Comparison of ENCODE assay signal across 18 cellular contexts in the genomic region with DNA sequence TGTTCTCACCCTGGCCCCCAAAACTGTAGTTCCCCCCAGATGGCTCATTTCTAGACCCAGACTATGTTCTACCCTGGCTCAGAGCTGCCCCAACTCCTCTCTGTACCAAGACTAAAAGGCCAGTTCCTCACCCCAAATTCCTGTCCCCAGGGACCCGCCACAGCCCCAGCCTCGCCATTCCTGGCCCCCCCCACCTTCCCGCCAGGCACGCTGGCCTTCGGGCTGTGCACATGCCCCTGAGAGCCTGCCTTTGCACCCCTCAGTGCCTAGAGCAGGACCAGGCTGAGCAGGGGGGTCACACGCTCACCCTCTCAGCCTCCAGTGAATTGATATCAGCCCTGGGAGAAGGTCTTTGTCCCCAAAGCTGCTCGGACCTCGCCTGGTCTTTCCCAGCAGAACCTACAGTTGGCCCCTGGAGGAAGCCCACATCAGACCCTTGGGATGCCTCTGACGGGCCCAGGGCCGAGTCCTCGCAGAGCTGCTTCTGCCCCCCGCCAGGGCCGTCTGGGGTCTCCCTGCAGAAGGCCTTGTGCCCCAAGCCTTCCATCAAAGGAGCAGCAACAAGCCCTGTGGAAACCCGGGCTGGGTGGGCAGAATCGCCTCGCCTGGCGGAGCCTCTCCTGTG. TPM values are rescaled to one million over a fixed set of nuclear protein-coding genes. Genes with fewer than 3 reads are reported as not detected.
"Had no signal": no experiment of that assay in that cellular context is flagged by ENCODE, and none has a peak within 500 bp of the region (broad histone marks: within the 10 kb centered on the region; RNA-seq: fewer than 3 reads in every experiment).

No MANE protein-coding gene starts in this region.

- H3K4me3 ChIP-seq: adrenal gland, ascending aorta, sigmoid colon, smooth muscle cell, upper lobe of right lung had no signal

- H3K36me3 ChIP-seq: adrenal gland, ascending aorta, brain microvascular endothelial cell, sigmoid colon, upper lobe of right lung had no signal

- H3K4me2 ChIP-seq: smooth muscle cell had no signal

- H3K9me3 Mint-ChIP-seq: activated B cell treated with CpG ODN at 0.5 μM for 24 hours; activated naive CD4-positive, alpha-beta T cell treated with anti-CD3 and anti-CD28 coated beads, Interleukin-2, amount 10 ng/mL, durations not matched to agents 7 days and 5 days; activated T-cell treated with anti-CD3 and anti-CD28 coated beads, Interleukin-2, amount 50 U/mL, for 72 hours; naive B cell had no signal

- ATAC-seq: activated CD4-positive, alpha-beta T cell treated with anti-CD3 and anti-CD28 coated beads for 36 hours; activated T-cell treated with anti-CD3 and anti-CD28 coated beads, Interleukin-2, amount 50 U/mL, for 72 hours had no signal

- H3K27ac Mint-ChIP-seq: activated B cell treated with CpG ODN at 0.5 μM for 24 hours; activated CD4-positive, alpha-beta T cell treated with anti-CD3 and anti-CD28 coated beads for 36 hours; activated naive CD4-positive, alpha-beta T cell treated with anti-CD3 and anti-CD28 coated beads, Interleukin-2, amount 10 ng/mL, durations not matched to agents 7 days and 5 days; activated T-cell treated with anti-CD3 and anti-CD28 coated beads, Interleukin-2, amount 50 U/mL, for 72 hours had no signal

- H3K27me3 ChIP-seq: adrenal gland, ascending aorta, upper lobe of right lung had no signal

- DNase-seq: activated B cell treated with CpG ODN at 0.5 μM for 24 hours; activated CD4-positive, alpha-beta T cell treated with anti-CD3 and anti-CD28 coated beads, Interleukin-2, amount 50 U/mL, for 4 hours; activated effector memory CD4-positive, alpha-beta T cell treated with Interleukin-2 at 50 U/mL for 16 hours; activated T-cell treated with anti-CD3 and anti-CD28 coated beads, Interleukin-2, amount 50 U/mL, for 72 hours; brain microvascular endothelial cell; mesenchymal stem cell; naive B cell; retina; sigmoid colon; stimulated activated naive CD4-positive, alpha-beta T cell treated with Interleukin-2 at 50 U/mL for 16 hours; T-helper 9 cell had no signal

- H3K4me3 Mint-ChIP-seq: activated B cell treated with CpG ODN at 0.5 μM for 24 hours; activated CD4-positive, alpha-beta T cell treated with anti-CD3 and anti-CD28 coated beads for 36 hours; activated naive CD4-positive, alpha-beta T cell treated with anti-CD3 and anti-CD28 coated beads, Interleukin-2, amount 10 ng/mL, durations not matched to agents 7 days and 5 days; activated T-cell treated with anti-CD3 and anti-CD28 coated beads, Interleukin-2, amount 50 U/mL, for 72 hours; naive B cell had no signal

- H3K27ac ChIP-seq: ascending aorta, brain microvascular endothelial cell, sigmoid colon, upper lobe of right lung had no signal

- H3K9me3 ChIP-seq: adrenal gland, ascending aorta, sigmoid colon, upper lobe of right lung had no signal

- H3K36me3 Mint-ChIP-seq: activated naive CD4-positive, alpha-beta T cell treated with anti-CD3 and anti-CD28 coated beads, Interleukin-2, amount 10 ng/mL, durations not matched to agents 7 days and 5 days; naive B cell had no signal

- H3K27me3 Mint-ChIP-seq: activated CD4-positive, alpha-beta T cell treated with anti-CD3 and anti-CD28 coated beads for 36 hours had no signal

- H3K4me1 ChIP-seq: adrenal gland, ascending aorta, sigmoid colon, upper lobe of right lung had no signal

RNA-seq across cellular contexts. Expression of gene BEGAIN, which starts 32.4 kb away (rescaled TPM):
- total RNA-seq: activated B cell treated with CpG ODN at 0.5 μM for 24 hours, fibroblast of villous mesenchyme had no signal
